In genomic region chr16:9072806-9073341, GRCh38 we compare ENCODE assay signal across 8 cellular contexts. TPM values are rescaled to one million over a fixed set of nuclear protein-coding genes. Genes with fewer than 3 reads are reported as not detected.
A peak's percentile ranks its signal among the peaks of the same experiment; 100 is the strongest.
DNase-seq lines count a peak whose midpoint lies in the region; ATAC-seq lines count a peak whose summit lies in the region.

No MANE protein-coding gene starts in this region.

- peak overlapping the region; percentile 94 for H3K27ac Mint-ChIP-seq in activated T-helper 17 cell treated with anti-CD3 and anti-CD28 coated beads, Interleukin-2, amount 50 U/mL, for 72 hours
- H3K27ac Mint-ChIP-seq in effector memory CD8-positive, alpha-beta T cell = no peak overlapping the region

- ATAC-seq in HG03460 (IDR thresholded peaks at IDR 0.05; ENCODE audit: unreplicated experiment) = peak; percentile 62
- peak; percentile 67 for ATAC-seq in activated T-helper 17 cell treated with anti-CD3 and anti-CD28 coated beads, Interleukin-2, amount 50 U/mL, for 72 hours (replicated peaks)
- no peak for ATAC-seq in GM19397 (IDR thresholded peaks at IDR 0.05; ENCODE audit: unreplicated experiment)
- no peak for ATAC-seq in GM19467 (IDR thresholded peaks at IDR 0.05; ENCODE audit: unreplicated experiment)
- no peak for ATAC-seq in effector memory CD8-positive, alpha-beta T cell (replicated peaks)

- H3K4me3 Mint-ChIP-seq in activated T-helper 17 cell treated with anti-CD3 and anti-CD28 coated beads, Interleukin-2, amount 50 U/mL, for 72 hours = peak overlapping the region; percentile 78
- H3K4me3 Mint-ChIP-seq in effector memory CD8-positive, alpha-beta T cell = no peak overlapping the region

- peak; percentile 66 for DNase-seq in activated CD4-positive, alpha-beta T cell treated with anti-CD3 and anti-CD28 coated beads for 48 hours
- DNase-seq in activated CD4-positive, alpha-beta T cell treated with anti-CD3 and anti-CD28 coated beads, Interleukin-2, amount 50 U/mL, for 1 hour = no peak
- DNase-seq in stimulated activated CD4-positive, alpha-beta T cell treated with anti-CD3 and anti-CD28 coated beads, Interleukin-12 subunit alpha, Interleukin-12 subunit beta, amount 100 ng/mL, for 4 hours = peak; percentile 13
- no peak for DNase-seq in effector memory CD8-positive, alpha-beta T cell

- H3K4me1 Mint-ChIP-seq in activated T-helper 17 cell treated with anti-CD3 and anti-CD28 coated beads, Interleukin-2, amount 50 U/mL, for 72 hours = peaks cover 27% of the 10 kb centered on the region
- peaks cover 0 to 4% of the 10 kb centered on the region in 2 donors for H3K4me1 Mint-ChIP-seq in effector memory CD8-positive, alpha-beta T cell (ENCODE audit: low read depth in 2 of 2)

- no peaks in the 10 kb centered on the region for H3K27me3 Mint-ChIP-seq in activated T-helper 17 cell treated with anti-CD3 and anti-CD28 coated beads, Interleukin-2, amount 50 U/mL, for 72 hours
- H3K27me3 Mint-ChIP-seq in effector memory CD8-positive, alpha-beta T cell = peaks cover 0 to 15% of the 10 kb centered on the region in 2 donors

- H3K9me3 Mint-ChIP-seq in activated T-helper 17 cell treated with anti-CD3 and anti-CD28 coated beads, Interleukin-2, amount 50 U/mL, for 72 hours = peaks cover 4% of the 10 kb centered on the region
- H3K9me3 Mint-ChIP-seq in effector memory CD8-positive, alpha-beta T cell = no peaks in the 10 kb centered on the region

- no peaks in the 10 kb centered on the region for H3K36me3 Mint-ChIP-seq in activated T-helper 17 cell treated with anti-CD3 and anti-CD28 coated beads, Interleukin-2, amount 50 U/mL, for 72 hours (ENCODE audit: low read depth)
- no peaks in the 10 kb centered on the region for H3K36me3 Mint-ChIP-seq in effector memory CD8-positive, alpha-beta T cell (ENCODE audit: insufficient read depth)

RNA-seq across cellular contexts. Expression of gene HAPSTR1, which starts 18.6 kb away (rescaled TPM):
- total RNA-seq in activated T-helper 17 cell treated with anti-CD3 and anti-CD28 coated beads, Interleukin-2, amount 50 U/mL, for 72 hours = 10 to 100 TPM; 46.1 to 58.1 TPM

Comparison
In these comparisons a context has a peak if more than half of its experiments do, and no peak if none do; other contexts are left out.
1. DNase-seq: peak in activated CD4-positive, alpha-beta T cell treated with anti-CD3 and anti-CD28 coated beads for 48 hours (single experiment) and stimulated activated CD4-positive, alpha-beta T cell treated with anti-CD3 and anti-CD28 coated beads, Interleukin-12 subunit alpha, Interleukin-12 subunit beta, amount 100 ng/mL, for 4 hours (single experiment); none in activated CD4-positive, alpha-beta T cell treated with anti-CD3 and anti-CD28 coated beads, Interleukin-2, amount 50 U/mL, for 1 hour (single experiment) and effector memory CD8-positive, alpha-beta T cell (0 of 3).
2. ATAC-seq: peak in HG03460 (single experiment) and activated T-helper 17 cell treated with anti-CD3 and anti-CD28 coated beads, Interleukin-2, amount 50 U/mL, for 72 hours (single experiment); none in GM19397 (single experiment), GM19467 (single experiment) and effector memory CD8-positive, alpha-beta T cell (single experiment).